In the genomic region with DNA sequence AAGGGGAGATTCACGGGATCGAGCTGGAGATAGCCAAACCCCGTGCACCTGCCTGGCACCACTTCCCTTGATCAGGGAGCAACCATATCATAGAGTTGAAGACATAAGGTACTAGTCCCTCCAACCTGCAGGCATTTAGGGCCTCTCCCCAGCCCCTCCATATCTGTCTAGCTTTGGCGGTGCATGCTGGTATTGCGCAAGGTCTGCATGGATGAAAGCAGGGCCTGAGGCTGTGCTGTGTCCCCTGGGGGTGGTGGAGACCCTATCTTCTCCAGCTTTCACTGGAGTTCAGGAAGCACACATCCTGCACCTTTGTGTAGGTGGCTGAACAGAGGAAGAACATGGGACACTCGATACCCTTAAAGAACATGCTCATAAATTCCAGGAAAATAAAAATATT, we compare ENCODE assay signal across 31 cellular contexts.
"Had no signal": no experiment of that assay in that cellular context is flagged by ENCODE, and none has a peak within 500 bp of the region (broad histone marks: within the 10 kb centered on the region; RNA-seq: fewer than 3 reads in every experiment).

No MANE protein-coding gene starts in this region.

- H3K27me3 ChIP-seq: ascending aorta, breast epithelium, cardiac muscle cell, dorsolateral prefrontal cortex had no signal

- DNase-seq: activated CD4-positive, alpha-beta memory T cell treated with anti-CD3 and anti-CD28 coated beads, Interleukin-2, amount 10 ng/mL, durations not matched to agents 7 days and 5 days; activated CD4-positive, alpha-beta T cell treated with anti-CD3 and anti-CD28 coated beads for 1 hour; activated CD4-positive, alpha-beta T cell treated with anti-CD3 and anti-CD28 coated beads for 4 hours; activated CD4-positive, alpha-beta T cell treated with anti-CD3 and anti-CD28 coated beads, Interleukin-2, amount 10 ng/mL, durations not matched to agents 7 days and 5 days; activated CD4-positive, alpha-beta T cell treated with anti-CD3 and anti-CD28 coated beads, Interleukin-2, amount 50 U/mL, for 4 hours; activated CD8-positive, alpha-beta memory T cell treated with anti-CD3 and anti-CD28 coated beads, Interleukin-2, amount 50 U/mL, for 48 hours; activated gamma-delta T cell; activated naive CD4-positive, alpha-beta T cell; activated naive CD4-positive, alpha-beta T cell treated with anti-CD3 and anti-CD28 coated beads, Interleukin-2, amount 10 ng/mL, durations not matched to agents 7 days and 5 days; activated naive CD8-positive, alpha-beta T cell treated with anti-CD3 and anti-CD28 coated beads, Interleukin-2, amount 10 ng/mL, durations not matched to agents 7 days and 5 days; activated T-cell treated with anti-CD3 and anti-CD28 coated beads for 4 hours; activated T-cell treated with anti-CD3 and anti-CD28 coated beads, Interleukin-2, amount 50 U/mL, for 24 hours; activated T-cell treated with anti-CD3 and anti-CD28 coated beads, Interleukin-2, amount 50 U/mL, for 72 hours; central memory CD4-positive, alpha-beta T cell; cerebellar nuclear complex; dorsolateral prefrontal cortex; effector memory CD4-positive, alpha-beta T cell; endodermal cell; foreskin fibroblast; head of caudate nucleus; T-helper 17 cell; T1000 had no signal

- H3K36me3 ChIP-seq: ascending aorta, breast epithelium, cardiac muscle cell had no signal

- H3K4me3 ChIP-seq: ascending aorta, breast epithelium, cardiac muscle cell, coronary artery, dorsolateral prefrontal cortex had no signal

- H3K27ac ChIP-seq: ascending aorta, breast epithelium, cardiac muscle cell, coronary artery, dorsolateral prefrontal cortex, VCaP had no signal

- H3K4me1 ChIP-seq: breast epithelium had no signal

- ATAC-seq: activated naive CD4-positive, alpha-beta T cell treated with anti-CD3 and anti-CD28 coated beads, Interleukin-2, amount 50 U/mL, for 72 hours; activated T-cell treated with anti-CD3 and anti-CD28 coated beads, Interleukin-2, amount 50 U/mL, for 72 hours; T-helper 17 cell; WTC11 had no signal

- FAIRE-seq: frontal cortex, TTC549 had no signal

- H3K9me3 ChIP-seq: ascending aorta, breast epithelium had no signal
